12 cellular contexts compared by ENCODE assay signal in the genomic region with DNA sequence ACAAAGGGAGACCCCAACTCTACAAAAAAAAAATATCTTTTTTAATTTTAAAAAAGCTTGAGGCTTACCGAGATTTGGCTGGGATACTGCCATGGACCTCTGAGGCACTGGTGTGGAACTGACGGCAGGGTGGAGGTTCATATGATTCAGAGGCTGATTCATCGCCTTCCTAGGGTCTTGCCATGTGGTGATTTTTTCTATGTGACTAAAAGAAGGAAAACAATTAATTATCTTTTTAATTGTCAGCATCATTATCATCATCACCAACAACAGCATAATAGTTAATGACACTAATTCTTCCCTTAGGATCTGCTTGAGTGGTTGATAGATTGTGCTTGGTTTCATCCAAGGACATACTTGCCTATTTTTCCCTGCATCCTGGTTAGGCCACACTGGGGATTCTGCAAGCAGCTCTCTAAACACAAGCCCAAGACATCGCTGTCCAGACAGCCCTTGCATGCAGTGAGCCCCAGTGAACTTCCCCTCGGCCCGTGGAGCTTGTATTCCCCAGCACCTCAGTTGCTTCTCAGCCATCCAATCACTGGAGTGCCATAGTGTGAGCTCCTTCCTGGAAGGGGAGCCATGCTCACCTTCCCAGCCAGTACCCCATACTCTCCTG.
DNase-seq lines count a peak whose midpoint lies in the region; ATAC-seq, FAIRE-seq and TF ChIP-seq lines count a peak whose summit lies in the region.
"Had no signal": no experiment of that assay in that cellular context is flagged by ENCODE, and none has a peak within 500 bp of the region (broad histone marks: within the 10 kb centered on the region; RNA-seq: fewer than 3 reads in every experiment).

No MANE protein-coding gene starts in this region.

- H2AFZ ChIP-seq in PC-3 (ENCODE audit: low read length), result no peak overlapping the region

- POLR2A ChIA-PET in PC-3 (lab: Charles Lee; ENCODE audit: unreplicated experiment), result interaction anchor here (0.7 to 1.9 kb wide), 2 partner anchors 9 to 85 kb away, joined by 7 read pairs; a partner anchor contains a TSS

- peak; percentile 12 for ATAC-seq in PC-3
- ATAC-seq in GM19328 (IDR thresholded peaks at IDR 0.05; ENCODE audit: unreplicated experiment), result no peak

- peaks cover 32% of the 10 kb centered on the region for H3K4me1 Mint-ChIP-seq in endodermal cell

- H3K27me3 Mint-ChIP-seq in endodermal cell (ENCODE audit: insufficient read depth), result no peaks in the 10 kb centered on the region

- FAIRE-seq in urothelium cell line (lab: Jason Lieb, UNC), result no peak
- FAIRE-seq: small intestine had no signal

- H4K20me1 ChIP-seq in PC-3 (ENCODE audit: low read length), result no peaks in the 10 kb centered on the region

- peaks cover 25% of the 10 kb centered on the region for H3K36me3 ChIP-seq in PC-3 (ENCODE audit: low read depth, low read length)
- peaks cover 10% of the 10 kb centered on the region for H3K36me3 ChIP-seq in muscle layer of colon (ENCODE audit: insufficient read depth, low read length)
- peaks cover 29% of the 10 kb centered on the region for H3K36me3 ChIP-seq in endodermal cell (ENCODE audit: control insufficient read depth, insufficient read depth, low read length)

- CTCF ChIA-PET in PC-3 (lab: Charles Lee), result interaction anchor here (0.5 kb wide), 1 partner anchor 85 kb away, joined by 3 read pairs; a partner anchor contains a TSS

- peak overlapping the region; percentile 97 for H3K9ac ChIP-seq in PC-3 (ENCODE audit: low read length)
- no peak overlapping the region for H3K9ac ChIP-seq in muscle layer of colon (ENCODE audit: low read length)
- H3K9ac ChIP-seq in endodermal cell (ENCODE audit: extremely low read depth, low read length, poor library complexity, severe bottlenecking), result no peak overlapping the region

- no peaks in the 10 kb centered on the region for H3K36me3 Mint-ChIP-seq in endodermal cell (ENCODE audit: low read depth)

- H3K27ac ChIP-seq in PC-3 (ENCODE audit: low read length) (peak overlapping the region; percentile 99), coronary artery (peak overlapping the region; percentile 29 to 78), muscle layer of colon (ENCODE audit: low read depth, low read length) (peak overlapping the region; percentile 16), endodermal cell (ENCODE audit: low read depth, low read length) (no peak overlapping the region)

- no peak overlapping the region for H3K4me3 Mint-ChIP-seq in endodermal cell
- H3K4me3 Mint-ChIP-seq: activated CD4-positive, alpha-beta memory T cell treated with anti-CD3 and anti-CD28 coated beads, Interleukin-2, amount 10 ng/mL, durations not matched to agents 7 days and 5 days had no signal

- H3K9me3 ChIP-seq in PC-3 (ENCODE audit: low read length) (no peaks in the 10 kb centered on the region), muscle layer of colon (ENCODE audit: low read length) (no peaks in the 10 kb centered on the region), endodermal cell (ENCODE audit: control insufficient read depth, low read length) (no peaks in the 10 kb centered on the region)

- TF ChIP-seq CTCF in PC-3 (conservative IDR thresholded peaks at IDR 0.05; ENCODE audit: low read depth, low read length) (no peak), coronary artery (IDR thresholded peaks at IDR 0.05) (no peak), endodermal cell (conservative IDR thresholded peaks at IDR 0.05) (no peak)

- intact Hi-C loops in PC-3 (cut with micrococcal nuclease), result no loop called here

- H3F3A ChIP-seq in PC-3 (ENCODE audit: low read length, unreplicated experiment), result peaks cover 4% of the 10 kb centered on the region

- DNase-seq in AG08395 (ENCODE audit: low spot score) (peak; percentile 74), PC-3 (peak; percentile 77), coronary artery (ENCODE audit: low spot score) (no peak), endodermal cell (no peak), urothelium cell line (ENCODE audit: low spot score) (no peak), NCI-H1105 (lab: John Stamatoyannopoulos, UW) (no peak)
- DNase-seq: activated CD4-positive, alpha-beta memory T cell treated with anti-CD3 and anti-CD28 coated beads, Interleukin-2, amount 10 ng/mL, durations not matched to agents 7 days and 5 days; C1 segment of cervical spinal cord; KBM-7; small intestine had no signal

- peak overlapping the region; percentile 23 for H3K4me2 ChIP-seq in PC-3 (ENCODE audit: low read length)

- 93 to 100% methylated on average over 2 to 6 of the region's 6 CpGs for WGBS in endodermal cell (ENCODE audit: insufficient coverage in 1 of 2, insufficient read length in 1 of 2), 2 experiments

- no peaks in the 10 kb centered on the region for H3K9me3 Mint-ChIP-seq in endodermal cell

- H3K27me3 ChIP-seq in PC-3 (ENCODE audit: low read length), result no peaks in the 10 kb centered on the region
- no peaks in the 10 kb centered on the region for H3K27me3 ChIP-seq in muscle layer of colon (ENCODE audit: control insufficient read depth in 1 of 2, insufficient read depth in 2 of 2, low read length in 2 of 2)
- no peaks in the 10 kb centered on the region for H3K27me3 ChIP-seq in endodermal cell (ENCODE audit: control insufficient read depth, insufficient read depth, low read length, poor library complexity, severe bottlenecking)

- BruUV-seq in PC-3 (replicated peaks; lab: Mats Ljungman, UMichigan), result no TSS peak

- H3K4me1 ChIP-seq in PC-3 (ENCODE audit: insufficient read depth, low read length), result peaks cover 68% of the 10 kb centered on the region
- H3K4me1 ChIP-seq in muscle layer of colon (ENCODE audit: insufficient read depth, low read length), result peaks cover 58% of the 10 kb centered on the region
- H3K4me1 ChIP-seq in endodermal cell (ENCODE audit: control insufficient read depth, insufficient read depth, low read length), result peaks cover 7% of the 10 kb centered on the region

- H3K27ac Mint-ChIP-seq in endodermal cell, result no peak overlapping the region
- H3K27ac Mint-ChIP-seq: activated CD4-positive, alpha-beta memory T cell treated with anti-CD3 and anti-CD28 coated beads, Interleukin-2, amount 10 ng/mL, durations not matched to agents 7 days and 5 days had no signal

- H3K4me3 ChIP-seq in PC-3 (ENCODE audit: low read length), result no peak overlapping the region
- no peak overlapping the region for H3K4me3 ChIP-seq in coronary artery
- H3K4me3 ChIP-seq in muscle layer of colon (ENCODE audit: low read depth in 1 of 2, low read length in 2 of 2), result no peak overlapping the region
- H3K4me3 ChIP-seq in endodermal cell (ENCODE audit: low read length), result no peak overlapping the region

- H3K9me2 ChIP-seq in PC-3 (replicated peaks; ENCODE audit: low read length), result no peaks in the 10 kb centered on the region

- H3K79me2 ChIP-seq in PC-3 (ENCODE audit: low read length), result peaks cover 74% of the 10 kb centered on the region

Comparison
In these comparisons a context has a peak if more than half of its experiments do, and no peak if none do; other contexts are left out.
1. DNase-seq: peak in AG08395 (single experiment) and PC-3 (single experiment); none in coronary artery (single experiment), endodermal cell (single experiment), urothelium cell line (single experiment) and NCI-H1105 (single experiment).